In genomic region chr16:88289549-88290344, GRCh38 we compare ENCODE assay signal across 18 cellular contexts.
DNase-seq lines count a peak whose midpoint lies in the region; ATAC-seq and TF ChIP-seq lines count a peak whose summit lies in the region.
"Had no signal": no experiment of that assay in that cellular context is flagged by ENCODE, and none has a peak within 500 bp of the region (broad histone marks: within the 10 kb centered on the region; RNA-seq: fewer than 3 reads in every experiment).

No MANE protein-coding gene starts in this region.

- POLR2A ChIA-PET in MCF 10A (lab: Yijun Ruan, JAX), result no interaction called here

- H3K27ac ChIP-seq in hepatocyte, result peak overlapping the region; percentile 0
- H3K27ac ChIP-seq: body of pancreas, esophagus squamous epithelium, left lung, parathyroid adenoma had no signal

- H3K4me2 ChIP-seq in hepatocyte, result peak overlapping the region; percentile 15

- H3K27ac Mint-ChIP-seq in HFFc6, result no peak overlapping the region
- H3K27ac Mint-ChIP-seq in MCF 10A (ENCODE audit: low read depth, unreplicated experiment), result no peak overlapping the region
- H3K27ac Mint-ChIP-seq: activated naive CD4-positive, alpha-beta T cell treated with anti-CD3 and anti-CD28 coated beads for 36 hours; stimulated activated naive CD8-positive, alpha-beta T cell treated with anti-CD3 and anti-CD28 coated beads, Interleukin-15, Interleukin-2, amounts not matched to agents 100 ng/mL and 50 ng/mL, for 24 hours had no signal

- H3K27me3 ChIP-seq in hepatocyte, result no peaks in the 10 kb centered on the region
- H3K27me3 ChIP-seq: body of pancreas had no signal

- WGBS in hepatocyte (ENCODE audit: low lambda C conversion rate, missing lambda C conversion rate), result 69% methylated on average over 16 of the region's 16 CpGs

- TF ChIP-seq CTCF in AG10803 (conservative IDR thresholded peaks at IDR 0.05; ENCODE audit: low read length) (no peak), HFFc6 (IDR thresholded peaks at IDR 0.05) (no peak), hepatocyte (IDR thresholded peaks at IDR 0.05; ENCODE audit: poor library complexity) (no peak), MCF 10A (IDR thresholded peaks at IDR 0.05; ENCODE audit: unreplicated experiment) (no peak)

- no peaks in the 10 kb centered on the region; the same call in none of the 2 replicates for H3K36me3 Mint-ChIP-seq in HFFc6 (ENCODE audit: low read depth)
- no peaks in the 10 kb centered on the region for H3K36me3 Mint-ChIP-seq in activated T-cell treated with anti-CD3 and anti-CD28 coated beads, Interleukin-2, amount 50 U/mL, for 4 hours (ENCODE audit: insufficient read depth)
- no peaks in the 10 kb centered on the region for H3K36me3 Mint-ChIP-seq in MCF 10A (ENCODE audit: insufficient read depth, unreplicated experiment)

- no peak overlapping the region for H2AFZ ChIP-seq in hepatocyte
- H2AFZ ChIP-seq: parathyroid adenoma had no signal

- BruUV-seq in MCF 10A (replicated peaks; lab: Mats Ljungman, UMichigan), result no TSS peak

- ATAC-seq in activated T-cell treated with anti-CD3 and anti-CD28 coated beads, Interleukin-2, amount 50 U/mL, for 4 hours, result no peak
- no peak for ATAC-seq in HG02884 (IDR thresholded peaks at IDR 0.05; ENCODE audit: unreplicated experiment)
- ATAC-seq: body of pancreas, left lung had no signal

- CTCF ChIA-PET in MCF 10A (lab: Yijun Ruan, JAX), result no interaction called here

- intact Hi-C loops in MCF 10A (cut with micrococcal nuclease), result no loop called here

- DNase-seq in AG10803 (ENCODE audit: low read depth) (peak; percentile 74), HFFc6 (peak; percentile 12), RPMI8226 (peak; percentile 86), hepatocyte (ENCODE audit: low spot score) (no peak), SHP77 (lab: John Stamatoyannopoulos, UW) (no peak), MCF 10A (ENCODE audit: unreplicated experiment) (no peak)
- DNase-seq in activated T-cell treated with anti-CD3 and anti-CD28 coated beads, Interleukin-2, amount 50 U/mL, for 4 hours, result no peak
- DNase-seq: ACHN; activated naive CD4-positive, alpha-beta T cell treated with anti-CD3 and anti-CD28 coated beads for 36 hours; body of pancreas; COR-L47; esophagus squamous epithelium; NCI-H146; NCI-H446 had no signal

- H3K79me2 ChIP-seq in hepatocyte, result no peaks in the 10 kb centered on the region
- H3K79me2 ChIP-seq: parathyroid adenoma had no signal

- H3K4me1 ChIP-seq in hepatocyte (ENCODE audit: insufficient read depth), result peaks cover 3% of the 10 kb centered on the region
- H3K4me1 ChIP-seq: body of pancreas, esophagus squamous epithelium, left lung, parathyroid adenoma had no signal

- H3K9me3 ChIP-seq in hepatocyte (ENCODE audit: low read depth), result no peaks in the 10 kb centered on the region

- H3K27me3 Mint-ChIP-seq in HFFc6 (ENCODE audit: insufficient read depth) (no peaks in the 10 kb centered on the region; the same call in 1 of the 2 replicates), MCF 10A (ENCODE audit: insufficient read depth, unreplicated experiment) (no peaks in the 10 kb centered on the region)
- H3K27me3 Mint-ChIP-seq in activated T-cell treated with anti-CD3 and anti-CD28 coated beads, Interleukin-2, amount 50 U/mL, for 4 hours (ENCODE audit: low read depth), result peaks cover 17% of the 10 kb centered on the region

- H3K4me3 Mint-ChIP-seq in HFFc6 (no peak overlapping the region), MCF 10A (ENCODE audit: unreplicated experiment) (no peak overlapping the region)
- H3K4me3 Mint-ChIP-seq in activated T-cell treated with anti-CD3 and anti-CD28 coated beads, Interleukin-2, amount 50 U/mL, for 4 hours, result no peak overlapping the region
- H3K4me3 Mint-ChIP-seq: activated naive CD4-positive, alpha-beta T cell treated with anti-CD3 and anti-CD28 coated beads for 36 hours; stimulated activated naive CD8-positive, alpha-beta T cell treated with anti-CD3 and anti-CD28 coated beads, Interleukin-15, Interleukin-2, amounts not matched to agents 100 ng/mL and 50 ng/mL, for 24 hours had no signal

- no peaks in the 10 kb centered on the region for H3K9me2 ChIP-seq in hepatocyte (replicated peaks; ENCODE audit: insufficient read depth)

- H3K4me1 Mint-ChIP-seq in HFFc6 (ENCODE audit: low read depth), result no peaks in the 10 kb centered on the region
- no peaks in the 10 kb centered on the region for H3K4me1 Mint-ChIP-seq in activated T-cell treated with anti-CD3 and anti-CD28 coated beads, Interleukin-2, amount 50 U/mL, for 4 hours (ENCODE audit: low read depth)
- H3K4me1 Mint-ChIP-seq in MCF 10A (ENCODE audit: insufficient read depth, unreplicated experiment), result no peaks in the 10 kb centered on the region

- no peak overlapping the region for H3K4me3 ChIP-seq in AG10803 (ENCODE audit: low read length)
- no peak overlapping the region for H3K4me3 ChIP-seq in hepatocyte
- H3K4me3 ChIP-seq: body of pancreas, esophagus squamous epithelium, left lung had no signal

- H3K9me3 Mint-ChIP-seq in HFFc6, result no peaks in the 10 kb centered on the region
- no peaks in the 10 kb centered on the region for H3K9me3 Mint-ChIP-seq in activated T-cell treated with anti-CD3 and anti-CD28 coated beads, Interleukin-2, amount 50 U/mL, for 4 hours
- H3K9me3 Mint-ChIP-seq in MCF 10A (ENCODE audit: unreplicated experiment), result no peaks in the 10 kb centered on the region
- H3K9me3 Mint-ChIP-seq: activated naive CD4-positive, alpha-beta T cell treated with anti-CD3 and anti-CD28 coated beads for 36 hours had no signal

- H4K20me1 ChIP-seq in hepatocyte (ENCODE audit: insufficient read depth, poor library complexity, severe bottlenecking), result no peaks in the 10 kb centered on the region

- no peaks in the 10 kb centered on the region for H3K36me3 ChIP-seq in hepatocyte (replicated peaks; ENCODE audit: insufficient read depth, low read depth)
- H3K36me3 ChIP-seq: esophagus squamous epithelium, left lung had no signal

Comparison
In these comparisons a context has a peak if more than half of its experiments do, and no peak if none do; other contexts are left out.
1. DNase-seq: peak in AG10803 (single experiment), HFFc6 (single experiment) and RPMI8226 (single experiment); none in hepatocyte (single experiment), activated T-cell treated with anti-CD3 and anti-CD28 coated beads, Interleukin-2, amount 50 U/mL, for 4 hours (single experiment), SHP77 (0 of 2) and MCF 10A (single experiment).